In the genomic region with DNA sequence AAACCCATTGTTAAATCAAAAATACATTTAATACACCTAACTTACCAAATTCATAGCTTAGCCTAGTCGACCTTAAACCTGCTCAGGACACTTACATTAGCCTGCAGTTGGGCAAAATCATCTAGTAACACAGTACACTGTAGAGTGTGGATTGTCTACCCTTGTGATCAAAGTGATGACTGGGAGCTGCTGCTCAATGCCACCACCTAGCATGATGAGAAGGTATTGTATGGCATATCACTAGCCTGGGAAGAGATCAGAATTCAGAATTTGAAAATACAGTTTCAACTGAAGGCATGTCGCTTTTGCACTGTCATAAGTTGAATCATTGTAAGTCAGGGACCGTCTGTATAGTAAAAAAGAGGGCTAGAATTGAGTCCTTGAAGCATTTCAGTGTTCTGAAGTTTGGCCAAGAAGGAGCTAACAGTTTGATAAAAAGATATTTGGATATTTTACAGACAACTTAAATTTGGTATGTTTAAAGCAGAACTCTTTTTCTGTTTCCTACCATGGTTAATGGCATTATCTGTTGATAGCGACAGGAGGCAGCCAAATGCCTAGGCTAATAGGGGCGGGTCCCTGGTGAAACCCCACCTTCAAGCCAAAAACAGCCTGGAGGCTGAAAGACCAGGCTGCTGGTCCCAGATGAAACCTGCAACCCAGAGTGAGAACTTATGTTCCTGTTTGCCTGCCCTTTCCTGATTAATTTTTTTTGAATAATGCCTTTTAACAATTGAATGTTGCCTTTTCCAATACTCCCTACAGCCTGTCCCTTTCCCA, we compare ENCODE assay signal across 13 cellular contexts. TPM values are rescaled to one million over a fixed set of nuclear protein-coding genes. Genes with fewer than 3 reads are reported as not detected.
DNase-seq lines count a peak whose midpoint lies in the region; ATAC-seq, FAIRE-seq and TF ChIP-seq lines count a peak whose summit lies in the region.
"Had no signal": no experiment of that assay in that cellular context is flagged by ENCODE, and none has a peak within 500 bp of the region (broad histone marks: within the 10 kb centered on the region; RNA-seq: fewer than 3 reads in every experiment).

No MANE protein-coding gene starts in this region.

- no peak overlapping the region for H2AFZ ChIP-seq in MM.1S (ENCODE audit: low read length)

- no peak overlapping the region for H3K9ac ChIP-seq in MM.1S (ENCODE audit: low read length)
- no peak overlapping the region for H3K9ac ChIP-seq in colonic mucosa (ENCODE audit: low read depth in 2 of 2, low read length in 2 of 2)

- no peak for TF ChIP-seq POLR2A in uterus (IDR thresholded peaks at IDR 0.05)

- H3K27ac ChIP-seq in MM.1S (ENCODE audit: low read length) (no peak overlapping the region), colonic mucosa (no peak overlapping the region), small intestine (ENCODE audit: low read depth in 1 of 2, low read length in 1 of 2) (no peak overlapping the region), uterus (no peak overlapping the region)
- H3K27ac ChIP-seq: vagina had no signal

- no peak overlapping the region for H3K4me2 ChIP-seq in MM.1S (ENCODE audit: low read depth, low read length)

- H3F3A ChIP-seq in MM.1S (ENCODE audit: insufficient read depth, low read length), result no peaks in the 10 kb centered on the region

- intact Hi-C loops in colonic mucosa (cut with DNase I) (no loop called here), uterus (cut with DNase I; ENCODE audit: low total_unique reads) (no loop called here)

- H3K4me1 ChIP-seq in MM.1S (ENCODE audit: low read length) (no peaks in the 10 kb centered on the region), colonic mucosa (no peaks in the 10 kb centered on the region), small intestine (ENCODE audit: control insufficient read depth in 2 of 2, insufficient read depth in 1 of 2, low read depth in 1 of 2, low read length in 1 of 2) (no peaks in the 10 kb centered on the region), uterus (no peaks in the 10 kb centered on the region)
- H3K4me1 ChIP-seq: vagina had no signal

- no peak for FAIRE-seq in small intestine (lab: Jason Lieb, UNC)

- no peak for ATAC-seq in GM21360 (IDR thresholded peaks at IDR 0.05; ENCODE audit: unreplicated experiment)

- TF ChIP-seq CTCF in MM.1S (IDR thresholded peaks at IDR 0.05; ENCODE audit: low read length), result peak; percentile 26
- peak; percentile 12 for TF ChIP-seq CTCF in colonic mucosa (IDR thresholded peaks at IDR 0.05)
- no peak for TF ChIP-seq CTCF in uterus (IDR thresholded peaks at IDR 0.05)

- no peaks in the 10 kb centered on the region for H3K9me3 ChIP-seq in MM.1S (replicated peaks; ENCODE audit: insufficient read depth, low read length)
- H3K9me3 ChIP-seq in colonic mucosa, result no peaks in the 10 kb centered on the region
- no peaks in the 10 kb centered on the region for H3K9me3 ChIP-seq in small intestine (ENCODE audit: control insufficient read depth, low read depth)
- no peaks in the 10 kb centered on the region for H3K9me3 ChIP-seq in uterus
- H3K9me3 ChIP-seq: vagina had no signal

- peak; percentile 27 for DNase-seq in SIG-M5 treated with dmso at 0.1 percent for 504 hours (lab: John Stamatoyannopoulos, UW; ENCODE audit: unreplicated experiment)
- DNase-seq in SIG-M5 (lab: John Stamatoyannopoulos, UW), result no peak
- no peak for DNase-seq in MM.1S
- no peak for DNase-seq in colonic mucosa
- peak; percentile 11 for DNase-seq in small intestine
- no peak for DNase-seq in uterus
- DNase-seq in SHP77 (lab: John Stamatoyannopoulos, UW), result no peak
- DNase-seq: activated gamma-delta T cell treated with Interleukin-2 at 50 U/mL for 16 hours; effector memory CD4-positive, alpha-beta T cell; islet precursor cell; NCI-H510A had no signal

- no peaks in the 10 kb centered on the region for H3K79me2 ChIP-seq in MM.1S (ENCODE audit: low read length)

- H3K36me3 ChIP-seq in MM.1S (replicated peaks; ENCODE audit: insufficient read depth, low read length) (no peaks in the 10 kb centered on the region), colonic mucosa (no peaks in the 10 kb centered on the region), small intestine (ENCODE audit: control insufficient read depth in 2 of 2, insufficient read depth in 2 of 2, low read length in 2 of 2) (no peaks in the 10 kb centered on the region), uterus (no peaks in the 10 kb centered on the region)
- H3K36me3 ChIP-seq: vagina had no signal

- 87 to 91% (median 89%) methylated on average over 5 of the region's 5 CpGs for WGBS in small intestine, 3 donors

- H3K9me2 ChIP-seq in MM.1S (replicated peaks; ENCODE audit: insufficient read depth, low read length), result no peaks in the 10 kb centered on the region

- no peaks in the 10 kb centered on the region for H3K27me3 ChIP-seq in MM.1S (replicated peaks; ENCODE audit: insufficient read depth, low read length)
- no peaks in the 10 kb centered on the region for H3K27me3 ChIP-seq in colonic mucosa
- H3K27me3 ChIP-seq in small intestine (ENCODE audit: control insufficient read depth in 2 of 2, insufficient read depth in 2 of 2, low read length in 2 of 2), result no peaks in the 10 kb centered on the region
- H3K27me3 ChIP-seq in uterus, result no peaks in the 10 kb centered on the region
- H3K27me3 ChIP-seq: vagina had no signal

- H3K4me3 ChIP-seq in MM.1S (ENCODE audit: low read length) (no peak overlapping the region), colonic mucosa (no peak overlapping the region), small intestine (ENCODE audit: low read depth in 1 of 2, low read length in 2 of 2) (no peak overlapping the region), uterus (no peak overlapping the region)
- H3K4me3 ChIP-seq: vagina had no signal

- H4K20me1 ChIP-seq in MM.1S (ENCODE audit: insufficient read depth, low read length), result no peaks in the 10 kb centered on the region

RNA-seq across cellular contexts. Expression of gene SMIM15, which starts 23.0 kb away (rescaled TPM):
- total RNA-seq in colonic mucosa, result 100 to 1,000 TPM in 1 of 2 donors, 10 to 100 TPM in 1; 99.6 to 123 TPM
- 10 to 100 TPM; 43.2 to 62.2 (median 50.2) TPM for polyA plus RNA-seq in small intestine
- 10 to 100 TPM; 11.3 to 41.4 (median 24.3) TPM for total RNA-seq in uterus

Comparison
In these comparisons a context has a peak if more than half of its experiments do, and no peak if none do; other contexts are left out.
1. DNase-seq: peak in SIG-M5 treated with dmso at 0.1 percent for 504 hours (single experiment) and small intestine (single experiment); none in SIG-M5 (single experiment), MM.1S (single experiment), colonic mucosa (single experiment), uterus (0 of 2) and SHP77 (0 of 2).
2. CTCF ChIP-seq: peak in MM.1S (single experiment) and colonic mucosa (single experiment); none in uterus (0 of 4).